Comparison of ENCODE assay signal across 9 cellular contexts in genomic region chr11:36056160-36056751, GRCh38.
DNase-seq lines count a peak whose midpoint lies in the region; ATAC-seq and TF ChIP-seq lines count a peak whose summit lies in the region.
"Had no signal": no experiment of that assay in that cellular context is flagged by ENCODE, and none has a peak within 500 bp of the region (broad histone marks: within the 10 kb centered on the region; RNA-seq: fewer than 3 reads in every experiment).

No MANE protein-coding gene starts in this region.

- ATAC-seq in GM18870 (IDR thresholded peaks at IDR 0.05; ENCODE audit: unreplicated experiment): no peak

- H3K4me3 ChIP-seq in BE2C (ENCODE audit: low read depth, low read length) (no peak overlapping the region), WERI-Rb-1 (ENCODE audit: low read depth, low read length) (no peak overlapping the region)

- TF ChIP-seq CTCF in BE2C (IDR thresholded peaks at IDR 0.05; ENCODE audit: low read depth, low read length) (peak; percentile 63), WERI-Rb-1 (IDR thresholded peaks at IDR 0.05; ENCODE audit: low read depth, low read length) (peak; percentile 88)

- H3K9me3 ChIP-seq in BE2C (no peaks in the 10 kb centered on the region), WERI-Rb-1 (ENCODE audit: severe bottlenecking) (no peaks in the 10 kb centered on the region)

- CTCF ChIA-PET in HEK293T (lab: Yijun Ruan, JAX): interaction anchor here (0.6 to 1.4 kb wide), 6 partner anchors 8 to 232 kb away, joined by 3 to 6 read pairs (median 4); no protein-coding TSS in a partner anchor

- H3K4me1 ChIP-seq in BE2C: no peaks in the 10 kb centered on the region

- POLR2A ChIA-PET in HEK293T (lab: Yijun Ruan, JAX): no interaction called here

- H3K27me3 ChIP-seq in BE2C (no peaks in the 10 kb centered on the region), WERI-Rb-1 (ENCODE audit: insufficient read depth, low read depth, severe bottlenecking) (no peaks in the 10 kb centered on the region)

- no peak overlapping the region for H3K27ac ChIP-seq in WERI-Rb-1
- H3K27ac ChIP-seq: epithelial cell of prostate had no signal

- H3K36me3 ChIP-seq in BE2C (no peaks in the 10 kb centered on the region), WERI-Rb-1 (peaks cover 6% of the 10 kb centered on the region)

- DNase-seq in BE2C (peak; percentile 38), HEK293T (ENCODE audit: extremely low spot score) (peak; percentile 63), WERI-Rb-1 (peak; percentile 65), kidney tubule cell (ENCODE audit: low spot score) (peak; percentile 17), NCI-H2196 (lab: John Stamatoyannopoulos, UW; ENCODE audit: unreplicated experiment) (no peak), NCI-H1092 (lab: John Stamatoyannopoulos, UW) (no peak)
- no peak for DNase-seq in activated CD4-positive, CD25-positive, alpha-beta regulatory T cell treated with anti-CD3 and anti-CD28 coated beads, Interleukin-2, amount 50 U/mL, for 72 hours

TF ChIP-seq in HEK293T, 16 proteins besides CTCF, POLR2A, EP300 and RAD21:
- TF ChIP-seq FOXM1 (IDR thresholded peaks at IDR 0.05; ENCODE audit: borderline replicate concordance): no peak
- TF ChIP-seq ZNF384 (IDR thresholded peaks at IDR 0.05): no peak
- no peak for TF ChIP-seq L3MBTL2 (conservative IDR thresholded peaks at IDR 0.05)
- no peak for TF ChIP-seq TARDBP (IDR thresholded peaks at IDR 0.05)
- TF ChIP-seq NFRKB (IDR thresholded peaks at IDR 0.05): no peak
- no peak for TF ChIP-seq FOXK2 (IDR thresholded peaks at IDR 0.05)
- TF ChIP-seq FOXA1 (IDR thresholded peaks at IDR 0.05): no peak
- TF ChIP-seq PKNOX1 (IDR thresholded peaks at IDR 0.05): no peak
- TF ChIP-seq SUZ12 (IDR thresholded peaks at IDR 0.05): no peak

Comparison
In these comparisons a context has a peak if more than half of its experiments do, and no peak if none do; other contexts are left out.
1. DNase-seq: peak in BE2C (single experiment), HEK293T (single experiment), WERI-Rb-1 (single experiment) and kidney tubule cell (single experiment); none in NCI-H2196 (single experiment), activated CD4-positive, CD25-positive, alpha-beta regulatory T cell treated with anti-CD3 and anti-CD28 coated beads, Interleukin-2, amount 50 U/mL, for 72 hours (single experiment) and NCI-H1092 (single experiment).